Comparison of ENCODE assay signal across 14 cellular contexts in genomic region chr11:36453678-36454077, GRCh38. TPM values are rescaled to one million over a fixed set of nuclear protein-coding genes. Genes with fewer than 3 reads are reported as not detected.
DNase-seq lines count a peak whose midpoint lies in the region; ATAC-seq and TF ChIP-seq lines count a peak whose summit lies in the region.
"Had no signal": no experiment of that assay in that cellular context is flagged by ENCODE, and none has a peak within 500 bp of the region (broad histone marks: within the 10 kb centered on the region; RNA-seq: fewer than 3 reads in every experiment).

No MANE protein-coding gene starts in this region.

- BruUV-seq in OCI-LY7 (replicated peaks; lab: Mats Ljungman, UMichigan), result no TSS peak

- peaks cover under 1% of the 10 kb centered on the region for H3K27me3 Mint-ChIP-seq in activated naive CD4-positive, alpha-beta T cell treated with anti-CD3 and anti-CD28 coated beads, Interleukin-2, amount 10 ng/mL, durations not matched to agents 7 days and 5 days
- H3K27me3 Mint-ChIP-seq in type B pancreatic cell, result peaks cover 3% of the 10 kb centered on the region
- H3K27me3 Mint-ChIP-seq: stimulated activated naive CD8-positive, alpha-beta T cell treated with anti-CD3 and anti-CD28 coated beads, Interleukin-15, Interleukin-2, amounts not matched to agents 100 ng/mL and 50 ng/mL, for 24 hours had no signal

- peaks cover 4% of the 10 kb centered on the region for H3K36me3 Mint-ChIP-seq in activated naive CD4-positive, alpha-beta T cell treated with anti-CD3 and anti-CD28 coated beads, Interleukin-2, amount 10 ng/mL, durations not matched to agents 7 days and 5 days
- peaks cover 4% of the 10 kb centered on the region for H3K36me3 Mint-ChIP-seq in type B pancreatic cell

- peaks cover 42% of the 10 kb centered on the region for H3K4me1 Mint-ChIP-seq in activated naive CD4-positive, alpha-beta T cell treated with anti-CD3 and anti-CD28 coated beads, Interleukin-2, amount 10 ng/mL, durations not matched to agents 7 days and 5 days
- H3K4me1 Mint-ChIP-seq in type B pancreatic cell (ENCODE audit: unreplicated experiment), result peaks cover 41% of the 10 kb centered on the region

- H3K36me3 ChIP-seq in OCI-LY7 (ENCODE audit: insufficient read depth, low read length) (no peaks in the 10 kb centered on the region), colonic mucosa (no peaks in the 10 kb centered on the region), right atrium auricular region (no peaks in the 10 kb centered on the region)
- H3K36me3 ChIP-seq: sigmoid colon had no signal

- H4K20me1 ChIP-seq in OCI-LY7 (ENCODE audit: insufficient read depth, low read length), result no peaks in the 10 kb centered on the region

- H3K27ac ChIP-seq in OCI-LY7 (ENCODE audit: low read depth, low read length, poor library complexity, severe bottlenecking) (no peak overlapping the region), colonic mucosa (peak overlapping the region; percentile 55), right atrium auricular region (peak overlapping the region in 1 of 2 donors; percentile 48)
- H3K27ac ChIP-seq: epithelial cell of prostate, sigmoid colon had no signal

- 0 out of 2 replicates have a peak overlapping the region, but pooled peaks have one; percentile 2 for H2AFZ ChIP-seq in OCI-LY7 (ENCODE audit: low read length)

- H3K9me3 ChIP-seq in OCI-LY7 (ENCODE audit: low read length) (no peaks in the 10 kb centered on the region), colonic mucosa (no peaks in the 10 kb centered on the region), right atrium auricular region (no peaks in the 10 kb centered on the region)
- H3K9me3 ChIP-seq: sigmoid colon had no signal

- H3K4me3 ChIP-seq in OCI-LY7 (ENCODE audit: low read depth, low read length, poor library complexity, severe bottlenecking), result no peak overlapping the region
- H3K4me3 ChIP-seq in colonic mucosa, result no peak overlapping the region
- H3K4me3 ChIP-seq in right atrium auricular region, result no peak overlapping the region
- H3K4me3 ChIP-seq: sigmoid colon had no signal

- no peak for TF ChIP-seq CTCF in OCI-LY7 (conservative IDR thresholded peaks at IDR 0.05; ENCODE audit: low read length)
- no peak for TF ChIP-seq CTCF in colonic mucosa (IDR thresholded peaks at IDR 0.05)
- TF ChIP-seq CTCF in type B pancreatic cell (conservative IDR thresholded peaks at IDR 0.05), result no peak
- TF ChIP-seq CTCF in right atrium auricular region (IDR thresholded peaks at IDR 0.05), result no peak

- no peak for DNase-seq in activated naive CD4-positive, alpha-beta T cell treated with anti-CD3 and anti-CD28 coated beads, Interleukin-2, amount 10 ng/mL, durations not matched to agents 7 days and 5 days
- no peak for DNase-seq in activated naive CD4-positive, alpha-beta T cell treated with anti-CD3 and anti-CD28 coated beads, Interleukin-2, amount 50 U/mL, for 16 hours
- DNase-seq in OCI-LY7 (ENCODE audit: low spot score) (peak; percentile 4), colonic mucosa (peak; percentile 76), type B pancreatic cell (ENCODE audit: extremely low spot score, unreplicated experiment) (peak; percentile 49), right atrium auricular region (ENCODE audit: low spot score) (no peak)
- DNase-seq: activated naive CD4-positive, alpha-beta T cell; HCEC 1CT; left ventricle myocardium superior; sigmoid colon had no signal

- H3K4me2 ChIP-seq in OCI-LY7 (ENCODE audit: low read length), result no peak overlapping the region

- peaks cover 9% of the 10 kb centered on the region for H3K4me1 ChIP-seq in OCI-LY7 (ENCODE audit: insufficient read depth, low read length, poor library complexity, severe bottlenecking)
- H3K4me1 ChIP-seq in colonic mucosa, result peaks cover 16% of the 10 kb centered on the region
- peaks cover 0 to 57% of the 10 kb centered on the region in 2 donors for H3K4me1 ChIP-seq in right atrium auricular region

- H3K4me3 Mint-ChIP-seq in activated naive CD4-positive, alpha-beta T cell treated with anti-CD3 and anti-CD28 coated beads, Interleukin-2, amount 10 ng/mL, durations not matched to agents 7 days and 5 days, result no peak overlapping the region
- H3K4me3 Mint-ChIP-seq in type B pancreatic cell, result no peak overlapping the region
- H3K4me3 Mint-ChIP-seq: stimulated activated naive CD8-positive, alpha-beta T cell treated with anti-CD3 and anti-CD28 coated beads, Interleukin-15, Interleukin-2, amounts not matched to agents 100 ng/mL and 50 ng/mL, for 24 hours had no signal

- no peaks in the 10 kb centered on the region for H3K9me3 Mint-ChIP-seq in activated naive CD4-positive, alpha-beta T cell treated with anti-CD3 and anti-CD28 coated beads, Interleukin-2, amount 10 ng/mL, durations not matched to agents 7 days and 5 days
- peaks cover 4% of the 10 kb centered on the region for H3K9me3 Mint-ChIP-seq in type B pancreatic cell
- H3K9me3 Mint-ChIP-seq: stimulated activated naive CD8-positive, alpha-beta T cell treated with anti-CD3 and anti-CD28 coated beads, Interleukin-15, Interleukin-2, amounts not matched to agents 100 ng/mL and 50 ng/mL, for 24 hours had no signal

- CTCF ChIA-PET in activated naive CD4-positive, alpha-beta T cell treated with anti-CD3 and anti-CD28 coated beads, Interleukin-2, amount 10 ng/mL, durations not matched to agents 7 days and 5 days (lab: Charles Lee), result interaction anchor here (1.1 to 2.1 kb wide), 3 partner anchors 15 to 162 kb away, joined by 3 to 6 read pairs (median 4); no protein-coding TSS in a partner anchor
- CTCF ChIA-PET in OCI-LY7 (lab: Charles Lee; ENCODE audit: unreplicated experiment), result no interaction called here

- peak overlapping the region; percentile 28 for H3K27ac Mint-ChIP-seq in activated naive CD4-positive, alpha-beta T cell treated with anti-CD3 and anti-CD28 coated beads, Interleukin-2, amount 10 ng/mL, durations not matched to agents 7 days and 5 days
- H3K27ac Mint-ChIP-seq in type B pancreatic cell, result no peak overlapping the region

- no peaks in the 10 kb centered on the region for H3K79me2 ChIP-seq in OCI-LY7 (ENCODE audit: insufficient read depth, low read depth, low read length)

- H3K9me2 ChIP-seq in OCI-LY7 (ENCODE audit: insufficient read depth, low read length), result no peaks in the 10 kb centered on the region

- H3K9ac ChIP-seq in colonic mucosa (ENCODE audit: low read depth in 2 of 2, low read length in 2 of 2), result no peak overlapping the region

- POLR2A ChIA-PET in OCI-LY7 (lab: Charles Lee), result interaction anchor here (0.6 kb wide), 1 partner anchor 143 kb away, joined by 3 read pairs; no protein-coding TSS in a partner anchor

- H3K27me3 ChIP-seq in colonic mucosa, result no peaks in the 10 kb centered on the region
- H3K27me3 ChIP-seq in right atrium auricular region, result no peaks in the 10 kb centered on the region
- H3K27me3 ChIP-seq: sigmoid colon had no signal

- ATAC-seq in HG03175 (IDR thresholded peaks at IDR 0.05; ENCODE audit: unreplicated experiment), result no peak
- ATAC-seq in HG03196 (IDR thresholded peaks at IDR 0.05; ENCODE audit: unreplicated experiment), result no peak
- ATAC-seq: left ventricle myocardium superior had no signal

- intact Hi-C loops in OCI-LY7 (cut with micrococcal nuclease; ENCODE audit: unreplicated experiment), result no loop called here
- intact Hi-C loops in colonic mucosa (cut with DNase I), result loop anchor here (10.0 kb wide), 1 partner anchor 159 kb away; the partner anchor contains the start of gene PRR5L

RNA-seq across cellular contexts. Expression of gene TRAF6, which starts 56.4 kb away (rescaled TPM):
- 5.5 and 6.8 TPM in 2 replicates for total RNA-seq in OCI-LY7 (2014; rRNA removed; shearing (Covaris generic))
- total RNA-seq in OCI-LY7 (2022) (10.2 and 11.4 TPM in 2 replicates), colonic mucosa (10 to 100 TPM in 1 of 2 donors, 1 to 10 TPM in 1; 9.5 to 18.3 TPM), type B pancreatic cell (ENCODE audit: low replicate concordance) (15.0 and 18.2 TPM in 2 replicates), right atrium auricular region (10 to 100 TPM in 1 of 2 donors, 1 to 10 TPM in 1; 10.0 to 10.7 TPM)

Comparison
In these comparisons a context has a peak if more than half of its experiments do, and no peak if none do; other contexts are left out.
1. DNase-seq: peak in OCI-LY7 (single experiment), colonic mucosa (single experiment) and type B pancreatic cell (single experiment); none in activated naive CD4-positive, alpha-beta T cell treated with anti-CD3 and anti-CD28 coated beads, Interleukin-2, amount 10 ng/mL, durations not matched to agents 7 days and 5 days (single experiment), activated naive CD4-positive, alpha-beta T cell treated with anti-CD3 and anti-CD28 coated beads, Interleukin-2, amount 50 U/mL, for 16 hours (single experiment) and right atrium auricular region (single experiment).